In the genomic region with DNA sequence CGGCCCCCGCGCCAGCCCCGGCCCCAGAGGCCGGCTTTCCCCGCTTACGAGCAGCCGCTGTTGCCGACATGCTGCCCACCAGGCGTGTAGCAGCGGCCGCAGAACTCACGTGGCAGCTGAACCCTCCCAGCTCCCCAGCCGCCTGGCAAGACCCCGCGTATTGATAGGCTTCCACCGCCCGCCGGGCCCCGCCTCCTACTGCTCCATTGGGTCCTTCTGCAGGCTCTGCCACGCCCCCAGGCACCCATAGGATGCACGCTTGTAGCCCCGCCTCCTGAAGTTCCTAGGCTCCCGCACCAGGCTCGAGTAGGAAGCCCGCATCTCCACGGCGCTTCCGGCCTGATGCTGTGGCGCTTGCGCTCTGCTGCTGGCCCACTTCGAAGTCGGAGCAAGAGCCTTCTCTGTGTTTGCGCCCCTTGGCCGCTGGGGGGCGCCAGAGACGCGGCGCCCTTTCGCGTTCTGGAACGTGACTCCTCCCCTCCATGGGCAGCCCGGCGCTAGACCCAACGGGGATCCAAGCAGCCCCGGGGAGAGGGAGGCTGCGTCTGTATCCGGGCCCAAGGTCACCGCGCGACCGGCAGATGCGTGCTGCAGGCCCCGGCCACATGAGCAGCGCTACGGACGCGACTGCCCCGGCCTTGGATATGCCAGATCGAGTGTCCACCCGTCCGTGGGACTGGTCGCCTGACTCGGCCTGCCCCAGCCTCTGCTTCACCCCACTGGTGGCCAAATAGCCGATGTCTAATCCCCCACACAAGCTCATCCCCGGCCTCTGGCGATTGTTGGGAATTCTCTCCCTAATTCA, we compare ENCODE assay signal across 1 cellular context.
TF ChIP-seq lines count a peak whose summit lies in the region.

A gene (plus strand): TSS at position 566 of the 805 bp plus-strand sequence. CDS start 993 bp downstream, outside the sequence.
A gene with protein sequence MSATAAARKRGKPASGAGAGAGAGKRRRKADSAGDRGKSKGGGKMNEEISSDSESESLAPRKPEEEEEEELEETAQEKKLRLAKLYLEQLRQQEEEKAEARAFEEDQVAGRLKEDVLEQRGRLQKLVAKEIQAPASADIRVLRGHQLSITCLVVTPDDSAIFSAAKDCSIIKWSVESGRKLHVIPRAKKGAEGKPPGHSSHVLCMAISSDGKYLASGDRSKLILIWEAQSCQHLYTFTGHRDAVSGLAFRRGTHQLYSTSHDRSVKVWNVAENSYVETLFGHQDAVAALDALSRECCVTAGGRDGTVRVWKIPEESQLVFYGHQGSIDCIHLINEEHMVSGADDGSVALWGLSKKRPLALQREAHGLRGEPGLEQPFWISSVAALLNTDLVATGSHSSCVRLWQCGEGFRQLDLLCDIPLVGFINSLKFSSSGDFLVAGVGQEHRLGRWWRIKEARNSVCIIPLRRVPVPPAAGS (minus strand): TSS at position 107 of the 805 bp plus-strand sequence. CDS start 37 bp downstream, at position 70.

TF ChIP-seq in HepG2, 621 proteins besides CTCF, POLR2A, EP300 and RAD21 (continued from another document and continues in another):
- TF ChIP-seq, protein P1, sequence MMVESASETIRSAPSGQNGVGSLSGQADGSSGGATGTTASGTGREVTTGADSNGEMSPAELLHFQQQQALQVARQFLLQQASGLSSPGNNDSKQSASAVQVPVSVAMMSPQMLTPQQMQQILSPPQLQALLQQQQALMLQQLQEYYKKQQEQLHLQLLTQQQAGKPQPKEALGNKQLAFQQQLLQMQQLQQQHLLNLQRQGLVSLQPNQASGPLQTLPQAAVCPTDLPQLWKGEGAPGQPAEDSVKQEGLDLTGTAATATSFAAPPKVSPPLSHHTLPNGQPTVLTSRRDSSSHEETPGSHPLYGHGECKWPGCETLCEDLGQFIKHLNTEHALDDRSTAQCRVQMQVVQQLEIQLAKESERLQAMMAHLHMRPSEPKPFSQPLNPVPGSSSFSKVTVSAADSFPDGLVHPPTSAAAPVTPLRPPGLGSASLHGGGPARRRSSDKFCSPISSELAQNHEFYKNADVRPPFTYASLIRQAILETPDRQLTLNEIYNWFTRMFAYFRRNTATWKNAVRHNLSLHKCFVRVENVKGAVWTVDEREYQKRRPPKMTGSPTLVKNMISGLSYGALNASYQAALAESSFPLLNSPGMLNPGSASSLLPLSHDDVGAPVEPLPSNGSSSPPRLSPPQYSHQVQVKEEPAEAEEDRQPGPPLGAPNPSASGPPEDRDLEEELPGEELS (CRISPR knock-in tag; IDR thresholded peaks at IDR 0.05) = 0 out of 2 replicates have a peak, but pooled peaks have one; percentile 48
- TF ChIP-seq YEATS4 (CRISPR knock-in tag; IDR thresholded peaks at IDR 0.05; ENCODE audit: borderline replicate concordance) = peak; percentile 91
- TF ChIP-seq, protein P2, sequence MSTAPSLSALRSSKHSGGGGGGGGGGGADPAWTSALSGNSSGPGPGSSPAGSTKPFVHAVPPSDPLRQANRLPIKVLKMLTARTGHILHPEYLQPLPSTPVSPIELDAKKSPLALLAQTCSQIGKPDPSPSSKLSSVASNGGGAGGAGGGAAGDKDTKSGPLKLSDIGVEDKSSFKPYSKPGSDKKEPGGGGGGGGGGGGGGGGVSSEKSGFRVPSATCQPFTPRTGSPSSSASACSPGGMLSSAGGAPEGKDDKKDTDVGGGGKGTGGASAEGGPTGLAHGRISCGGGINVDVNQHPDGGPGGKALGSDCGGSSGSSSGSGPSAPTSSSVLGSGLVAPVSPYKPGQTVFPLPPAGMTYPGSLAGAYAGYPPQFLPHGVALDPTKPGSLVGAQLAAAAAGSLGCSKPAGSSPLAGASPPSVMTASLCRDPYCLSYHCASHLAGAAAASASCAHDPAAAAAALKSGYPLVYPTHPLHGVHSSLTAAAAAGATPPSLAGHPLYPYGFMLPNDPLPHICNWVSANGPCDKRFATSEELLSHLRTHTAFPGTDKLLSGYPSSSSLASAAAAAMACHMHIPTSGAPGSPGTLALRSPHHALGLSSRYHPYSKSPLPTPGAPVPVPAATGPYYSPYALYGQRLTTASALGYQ (CRISPR knock-in tag; IDR thresholded peaks at IDR 0.05) = peak; percentile 58; the same call in 1 of the 2 replicates
- 0 out of 2 replicates have a peak, but pooled peaks have one; percentile 39 for TF ChIP-seq ZNF484 (CRISPR knock-in tag; IDR thresholded peaks at IDR 0.05; ENCODE audit: borderline replicate concordance, low read depth)
- 0 out of 2 replicates have a peak, but pooled peaks have one; percentile 2 for TF ChIP-seq ZC3H13 (CRISPR knock-in tag; IDR thresholded peaks at IDR 0.05)
- TF ChIP-seq SP5 (CRISPR knock-in tag; IDR thresholded peaks at IDR 0.05; ENCODE audit: borderline replicate concordance, low read depth) = peak; percentile 84
- 0 out of 2 replicates have a peak, but pooled peaks have one; percentile 69 for TF ChIP-seq ETV6 (CRISPR knock-in tag; conservative IDR thresholded peaks at IDR 0.05)
- peak; percentile 52 for TF ChIP-seq ZNF143 (CRISPR knock-in tag; IDR thresholded peaks at IDR 0.05)
- peak; percentile 85; the same call in 1 of the 2 replicates for TF ChIP-seq RNF2 (conservative IDR thresholded peaks at IDR 0.05; ENCODE audit: low read depth)
- TF ChIP-seq KLF16 (CRISPR knock-in tag; IDR thresholded peaks at IDR 0.05) = peak in 1 of 2 experiments; percentile 94; a peak in 1 of 4 replicates
- peak; percentile 85 for TF ChIP-seq ELF3 (CRISPR knock-in tag; IDR thresholded peaks at IDR 0.05)
- TF ChIP-seq MAF1 (CRISPR knock-in tag; IDR thresholded peaks at IDR 0.05; ENCODE audit: borderline replicate concordance) = peak; percentile 20; the same call in 1 of the 2 replicates
- peak; percentile 95 for TF ChIP-seq NFYC (CRISPR knock-in tag; IDR thresholded peaks at IDR 0.05)
- TF ChIP-seq ZNF567 (CRISPR knock-in tag; IDR thresholded peaks at IDR 0.05; ENCODE audit: borderline replicate concordance) = no peak
- TF ChIP-seq BCL6 (CRISPR knock-in tag; IDR thresholded peaks at IDR 0.05) = no peak; the same call in none of the 2 replicates
- TF ChIP-seq, protein P3, sequence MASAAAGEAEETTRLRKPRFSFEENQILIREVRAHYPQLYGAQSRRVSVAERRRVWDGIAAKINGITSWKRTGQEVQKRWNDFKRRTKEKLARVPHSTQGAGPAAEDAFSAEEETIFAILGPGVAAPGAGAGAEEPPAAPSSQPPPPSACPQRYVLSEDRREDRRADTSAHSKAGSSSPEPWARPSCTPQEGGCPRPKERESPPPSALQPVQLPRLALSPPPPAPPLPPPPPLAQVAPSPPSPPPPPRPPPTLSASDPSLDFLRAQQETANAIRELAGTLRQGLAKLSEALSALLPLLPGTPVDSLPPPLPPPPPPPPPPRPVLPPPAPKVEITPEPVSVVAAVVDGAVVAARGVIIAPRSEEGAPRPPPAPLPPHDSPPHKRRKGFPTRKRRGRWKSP (CRISPR knock-in tag; IDR thresholded peaks at IDR 0.05) = peak; percentile 98
- peak; percentile 88; the same call in 1 of the 2 replicates for TF ChIP-seq ZNF451 (CRISPR knock-in tag; IDR thresholded peaks at IDR 0.05)
- no peak for TF ChIP-seq ZBTB21 (CRISPR knock-in tag; IDR thresholded peaks at IDR 0.05)
- TF ChIP-seq ZNF292 (CRISPR knock-in tag; IDR thresholded peaks at IDR 0.05; ENCODE audit: borderline replicate concordance, low read depth) = peak; percentile 90
- TF ChIP-seq ZNF326 (CRISPR knock-in tag; IDR thresholded peaks at IDR 0.05; ENCODE audit: borderline replicate concordance) = no peak
- peak; percentile 28; the same call in 1 of the 2 replicates for TF ChIP-seq ATF7-NPFF (CRISPR knock-in tag; IDR thresholded peaks at IDR 0.05; ENCODE audit: low read depth)
- TF ChIP-seq RXRB (CRISPR knock-in tag; IDR thresholded peaks at IDR 0.05; ENCODE audit: borderline replicate concordance) = peak; percentile 79
- TF ChIP-seq, protein P4, sequence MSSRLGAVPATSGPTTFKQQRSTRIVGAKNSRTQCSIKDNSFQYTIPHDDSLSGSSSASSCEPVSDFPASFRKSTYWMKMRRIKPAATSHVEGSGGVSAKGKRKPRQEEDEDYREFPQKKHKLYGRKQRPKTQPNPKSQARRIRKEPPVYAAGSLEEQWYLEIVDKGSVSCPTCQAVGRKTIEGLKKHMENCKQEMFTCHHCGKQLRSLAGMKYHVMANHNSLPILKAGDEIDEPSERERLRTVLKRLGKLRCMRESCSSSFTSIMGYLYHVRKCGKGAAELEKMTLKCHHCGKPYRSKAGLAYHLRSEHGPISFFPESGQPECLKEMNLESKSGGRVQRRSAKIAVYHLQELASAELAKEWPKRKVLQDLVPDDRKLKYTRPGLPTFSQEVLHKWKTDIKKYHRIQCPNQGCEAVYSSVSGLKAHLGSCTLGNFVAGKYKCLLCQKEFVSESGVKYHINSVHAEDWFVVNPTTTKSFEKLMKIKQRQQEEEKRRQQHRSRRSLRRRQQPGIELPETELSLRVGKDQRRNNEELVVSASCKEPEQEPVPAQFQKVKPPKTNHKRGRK (CRISPR knock-in tag; IDR thresholded peaks at IDR 0.05) = no peak
- TF ChIP-seq, protein P5, sequence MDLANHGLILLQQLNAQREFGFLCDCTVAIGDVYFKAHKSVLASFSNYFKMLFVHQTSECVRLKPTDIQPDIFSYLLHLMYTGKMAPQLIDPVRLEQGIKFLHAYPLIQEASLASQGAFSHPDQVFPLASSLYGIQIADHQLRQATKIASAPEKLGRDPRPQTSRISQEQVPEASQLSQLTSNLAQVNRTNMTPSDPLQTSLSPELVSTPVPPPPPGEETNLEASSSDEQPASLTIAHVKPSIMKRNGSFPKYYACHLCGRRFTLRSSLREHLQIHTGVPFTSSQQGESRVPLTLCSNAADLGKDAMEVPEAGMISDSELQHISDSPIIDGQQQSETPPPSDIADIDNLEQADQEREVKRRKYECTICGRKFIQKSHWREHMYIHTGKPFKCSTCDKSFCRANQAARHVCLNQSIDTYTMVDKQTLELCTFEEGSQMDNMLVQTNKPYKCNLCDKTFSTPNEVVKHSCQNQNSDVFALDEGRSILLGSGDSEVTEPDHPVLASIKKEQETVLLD (CRISPR knock-in tag; IDR thresholded peaks at IDR 0.05; ENCODE audit: low read depth) = no peak; the same call in 1 of the 2 replicates
- TF ChIP-seq REPIN1 (CRISPR knock-in tag; IDR thresholded peaks at IDR 0.05; ENCODE audit: borderline replicate concordance, low read depth) = peak; percentile 20; the same call in 1 of the 2 replicates
- peak; percentile 31; the same call in 1 of the 2 replicates for TF ChIP-seq ZNF547 (CRISPR knock-in tag; IDR thresholded peaks at IDR 0.05)
- TF ChIP-seq, protein P6, sequence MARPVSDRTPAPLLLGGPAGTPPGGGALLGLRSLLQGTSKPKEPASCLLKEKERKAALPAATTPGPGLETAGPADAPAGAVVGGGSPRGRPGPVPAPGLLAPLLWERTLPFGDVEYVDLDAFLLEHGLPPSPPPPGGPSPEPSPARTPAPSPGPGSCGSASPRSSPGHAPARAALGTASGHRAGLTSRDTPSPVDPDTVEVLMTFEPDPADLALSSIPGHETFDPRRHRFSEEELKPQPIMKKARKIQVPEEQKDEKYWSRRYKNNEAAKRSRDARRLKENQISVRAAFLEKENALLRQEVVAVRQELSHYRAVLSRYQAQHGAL (CRISPR knock-in tag; IDR thresholded peaks at IDR 0.05; ENCODE audit: not compliant biosample characterization) = peak; percentile 56
- TF ChIP-seq, protein P7, sequence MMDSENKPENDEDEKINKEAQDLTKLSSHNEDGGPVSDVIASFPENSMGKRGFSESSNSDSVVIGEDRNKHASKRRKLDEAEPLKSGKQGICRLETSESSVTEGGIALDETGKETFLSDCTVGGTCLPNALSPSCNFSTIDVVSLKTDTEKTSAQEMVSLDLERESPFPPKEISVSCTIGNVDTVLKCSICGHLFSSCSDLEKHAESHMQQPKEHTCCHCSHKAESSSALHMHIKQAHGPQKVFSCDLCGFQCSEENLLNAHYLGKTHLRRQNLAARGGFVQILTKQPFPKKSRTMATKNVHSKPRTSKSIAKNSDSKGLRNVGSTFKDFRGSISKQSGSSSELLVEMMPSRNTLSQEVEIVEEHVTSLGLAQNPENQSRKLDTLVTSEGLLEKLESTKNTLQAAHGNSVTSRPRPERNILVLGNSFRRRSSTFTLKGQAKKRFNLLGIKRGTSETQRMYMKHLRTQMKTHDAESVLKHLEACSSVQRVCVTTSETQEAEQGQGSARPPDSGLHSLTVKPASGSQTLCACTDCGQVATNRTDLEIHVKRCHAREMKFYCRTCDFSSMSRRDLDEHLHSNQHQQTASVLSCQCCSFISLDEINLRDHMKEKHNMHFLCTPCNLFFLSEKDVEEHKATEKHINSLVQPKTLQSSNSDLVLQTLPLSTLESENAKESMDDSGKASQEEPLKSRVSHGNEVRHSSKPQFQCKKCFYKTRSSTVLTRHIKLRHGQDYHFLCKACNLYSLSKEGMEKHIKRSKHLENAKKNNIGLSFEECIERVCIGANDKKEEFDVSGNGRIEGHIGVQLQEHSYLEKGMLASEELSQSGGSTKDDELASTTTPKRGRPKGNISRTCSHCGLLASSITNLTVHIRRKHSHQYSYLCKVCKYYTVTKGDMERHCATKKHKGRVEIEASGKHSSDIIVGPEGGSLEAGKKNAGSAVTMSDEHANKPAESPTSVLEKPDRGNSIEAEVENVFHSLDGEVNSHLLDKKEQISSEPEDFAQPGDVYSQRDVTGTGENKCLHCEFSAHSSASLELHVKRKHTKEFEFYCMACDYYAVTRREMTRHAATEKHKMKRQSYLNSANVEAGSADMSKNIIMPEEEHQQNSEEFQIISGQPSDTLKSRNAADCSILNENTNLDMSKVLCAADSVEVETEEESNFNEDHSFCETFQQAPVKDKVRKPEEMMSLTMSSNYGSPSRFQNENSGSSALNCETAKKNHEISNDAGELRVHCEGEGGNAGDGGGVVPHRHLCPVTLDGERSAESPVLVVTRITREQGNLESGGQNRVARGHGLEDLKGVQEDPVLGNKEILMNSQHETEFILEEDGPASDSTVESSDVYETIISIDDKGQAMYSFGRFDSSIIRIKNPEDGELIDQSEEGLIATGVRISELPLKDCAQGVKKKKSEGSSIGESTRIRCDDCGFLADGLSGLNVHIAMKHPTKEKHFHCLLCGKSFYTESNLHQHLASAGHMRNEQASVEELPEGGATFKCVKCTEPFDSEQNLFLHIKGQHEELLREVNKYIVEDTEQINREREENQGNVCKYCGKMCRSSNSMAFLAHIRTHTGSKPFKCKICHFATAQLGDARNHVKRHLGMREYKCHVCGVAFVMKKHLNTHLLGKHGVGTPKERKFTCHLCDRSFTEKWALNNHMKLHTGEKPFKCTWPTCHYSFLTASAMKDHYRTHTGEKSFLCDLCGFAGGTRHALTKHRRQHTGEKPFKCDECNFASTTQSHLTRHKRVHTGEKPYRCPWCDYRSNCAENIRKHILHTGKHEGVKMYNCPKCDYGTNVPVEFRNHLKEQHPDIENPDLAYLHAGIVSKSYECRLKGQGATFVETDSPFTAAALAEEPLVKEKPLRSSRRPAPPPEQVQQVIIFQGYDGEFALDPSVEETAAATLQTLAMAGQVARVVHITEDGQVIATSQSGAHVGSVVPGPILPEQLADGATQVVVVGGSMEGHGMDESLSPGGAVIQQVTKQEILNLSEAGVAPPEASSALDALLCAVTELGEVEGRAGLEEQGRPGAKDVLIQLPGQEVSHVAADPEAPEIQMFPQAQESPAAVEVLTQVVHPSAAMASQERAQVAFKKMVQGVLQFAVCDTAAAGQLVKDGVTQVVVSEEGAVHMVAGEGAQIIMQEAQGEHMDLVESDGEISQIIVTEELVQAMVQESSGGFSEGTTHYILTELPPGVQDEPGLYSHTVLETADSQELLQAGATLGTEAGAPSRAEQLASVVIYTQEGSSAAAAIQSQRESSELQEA (CRISPR knock-in tag; IDR thresholded peaks at IDR 0.05; ENCODE audit: not compliant biosample characterization) = peak; percentile 45
- no peak for TF ChIP-seq MTF1 (CRISPR knock-in tag; IDR thresholded peaks at IDR 0.05)
